Comparison of ENCODE assay signal across 12 cellular contexts in the genomic region with DNA sequence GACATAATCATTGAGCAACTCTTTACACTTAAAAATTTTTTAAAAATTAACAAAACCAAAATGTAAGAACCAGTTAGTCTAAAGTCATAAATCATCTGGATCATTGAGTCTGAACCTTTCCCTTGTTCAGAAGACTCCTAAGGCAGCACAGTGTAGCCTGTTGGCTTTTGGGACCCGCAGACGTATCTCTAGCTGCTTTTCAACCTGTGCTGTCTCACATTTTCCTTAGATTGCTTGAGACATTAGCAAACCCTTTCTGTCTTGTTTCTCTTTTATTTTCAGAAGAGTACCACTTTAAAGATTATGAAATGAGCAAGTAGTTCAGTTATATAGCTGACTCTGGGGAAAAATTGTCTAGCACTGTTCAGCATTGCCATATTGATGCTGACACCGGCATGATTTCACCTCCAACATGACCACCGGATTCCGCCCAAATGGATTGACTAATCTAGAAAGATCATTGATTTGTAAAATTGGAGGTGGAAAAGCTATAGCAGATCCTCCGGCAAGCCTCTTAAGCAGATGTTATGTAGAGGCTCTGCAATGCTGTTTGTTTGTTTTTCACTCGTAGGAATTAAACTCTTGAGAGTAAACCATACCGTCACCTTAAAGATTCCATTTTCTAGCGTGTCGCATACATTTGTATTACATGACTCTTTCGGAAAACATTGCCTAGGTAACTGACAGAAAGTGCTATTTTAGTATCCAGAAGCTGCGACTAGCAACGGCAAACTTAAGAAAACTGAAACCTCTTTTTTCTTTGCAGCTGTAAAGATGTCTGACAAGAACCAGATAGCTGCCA. TPM values are rescaled to one million over a fixed set of nuclear protein-coding genes. Genes with fewer than 3 reads are reported as not detected.
A peak's percentile ranks its signal among the peaks of the same experiment; 100 is the strongest.
DNase-seq lines count a peak whose midpoint lies in the region; ATAC-seq lines count a peak whose summit lies in the region.
"Had no signal": no experiment of that assay in that cellular context is flagged by ENCODE, and none has a peak within 500 bp of the region (broad histone marks: within the 10 kb centered on the region; RNA-seq: fewer than 3 reads in every experiment).

No MANE protein-coding gene starts in this region.

- H3K4me3 Mint-ChIP-seq in T-helper 17 cell, result peak overlapping the region; percentile 63
- H3K4me3 Mint-ChIP-seq: WTC11 had no signal

- no peaks in the 10 kb centered on the region for H3K36me3 ChIP-seq in muscle layer of duodenum (ENCODE audit: control insufficient read depth in 1 of 2, insufficient read depth in 2 of 2, low read length in 2 of 2)

- no peaks in the 10 kb centered on the region for H3K9me3 ChIP-seq in T-helper 17 cell (ENCODE audit: control insufficient read depth, low read length, poor library complexity, severe bottlenecking)
- H3K9me3 ChIP-seq in muscle layer of duodenum (ENCODE audit: control insufficient read depth in 1 of 2, low read length in 2 of 2), result no peaks in the 10 kb centered on the region

- H3K27me3 Mint-ChIP-seq in T-helper 17 cell, result no peaks in the 10 kb centered on the region

- peak overlapping the region; percentile 85 for H3K27ac Mint-ChIP-seq in T-helper 17 cell
- H3K27ac Mint-ChIP-seq: WTC11 had no signal

- H3K27me3 ChIP-seq in muscle layer of duodenum (ENCODE audit: low read depth, low read length), result no peaks in the 10 kb centered on the region

- H3K4me1 Mint-ChIP-seq in T-helper 17 cell, result peaks cover 8% of the 10 kb centered on the region

- ATAC-seq in GM19035 (IDR thresholded peaks at IDR 0.05; ENCODE audit: unreplicated experiment) (peak; percentile 61), T-helper 17 cell (peak; percentile 45), GM18868 (IDR thresholded peaks at IDR 0.05; ENCODE audit: unreplicated experiment) (no peak)
- ATAC-seq: K562, WTC11 had no signal

- peak; percentile 28 for DNase-seq in NOMO-1 treated with DMSO at 0.1 percent for 48 hours (lab: John Stamatoyannopoulos, UW; ENCODE audit: unreplicated experiment)
- no peak for DNase-seq in NOMO-1 treated with dmso at 0.1 percent for 144 hours (lab: John Stamatoyannopoulos, UW; ENCODE audit: unreplicated experiment)
- no peak for DNase-seq in T-helper 17 cell
- DNase-seq in AG08396 (ENCODE audit: low spot score), result no peak
- no peak for DNase-seq in kidney tubule cell (ENCODE audit: low spot score)
- DNase-seq: amygdala had no signal

- peaks cover 0 to 6% of the 10 kb centered on the region in 2 donors for H3K4me1 ChIP-seq in muscle layer of duodenum (ENCODE audit: control insufficient read depth in 1 of 2, insufficient read depth in 2 of 2, low read length in 2 of 2)

- H3K4me3 ChIP-seq in muscle layer of duodenum (ENCODE audit: low read depth in 1 of 2, low read length in 2 of 2), result peak overlapping the region; percentile 38 to 46
- H3K4me3 ChIP-seq: K562 had no signal

- H3K36me3 Mint-ChIP-seq in T-helper 17 cell (ENCODE audit: low read depth), result peaks cover 2% of the 10 kb centered on the region

- peak overlapping the region; percentile 77 for H3K27ac ChIP-seq in muscle layer of duodenum (ENCODE audit: low read length)
- H3K27ac ChIP-seq: 22Rv1 had no signal

RNA-seq across cellular contexts. Expression of a gene that starts 9.0 kb away (rescaled TPM):
- 1 to 10 TPM; 7.8 to 8.8 TPM for total RNA-seq in T-helper 17 cell

RNA-seq across cellular contexts. Expression of a gene that starts 27.0 kb away (rescaled TPM):
- total RNA-seq in T-helper 17 cell, result 10 to 100 TPM; 21.8 to 34.0 TPM
